8 cellular contexts compared by ENCODE assay signal in genomic region chr6:36546958-36547645, GRCh38. TPM values are rescaled to one million over a fixed set of nuclear protein-coding genes. Genes with fewer than 3 reads are reported as not detected.
DNase-seq lines count a peak whose midpoint lies in the region; ATAC-seq and TF ChIP-seq lines count a peak whose summit lies in the region.

STK38 (minus strand) TSS chr6:36547479; CDS start chr6:36540202, 7,277 bp downstream.

- H3K9me3 ChIP-seq in AG04450 (ENCODE audit: control insufficient read depth, insufficient read depth, low read length): no peaks in the 10 kb centered on the region; the same call in 1 of the 2 replicates

- CTCF ChIA-PET in AG04450 (lab: Charles Lee): no interaction called here

- peak within 1 kb of the TSS; percentile 77 for H3K27ac ChIP-seq in AG04450 (ENCODE audit: low read depth, low read length)

- DNase-seq in AG04450 (ENCODE audit: low read depth, low spot score) (peak; percentile 65), NCI-H446 (lab: John Stamatoyannopoulos, UW) (peak; percentile 83 to 93), iris pigment epithelial cell (ENCODE audit: low read depth) (peak; percentile 81)
- DNase-seq in activated CD4-positive, CD25-positive, alpha-beta regulatory T cell treated with anti-CD3 and anti-CD28 coated beads, Interleukin-2, amount 50 U/mL, for 16 hours (ENCODE audit: low read depth, low spot score): peak; percentile 84
- DNase-seq in central memory CD4-positive, alpha-beta T cell: peak; percentile 83
- peak; percentile 86 to 93 for DNase-seq in stimulated activated CD4-positive, alpha-beta T cell treated with anti-CD3 and anti-CD28 coated beads, Interleukin-12 subunit alpha, Interleukin-12 subunit beta, amount 100 ng/mL, for 24 hours (ENCODE audit: low read depth in 2 of 2)

- peak; percentile 68 for ATAC-seq in GM19025 (IDR thresholded peaks at IDR 0.05; ENCODE audit: low read depth, unreplicated experiment)
- ATAC-seq in HG03354 (IDR thresholded peaks at IDR 0.05; ENCODE audit: poor library complexity, severe bottlenecking, unreplicated experiment): peak; percentile 86

- POLR2A ChIA-PET in AG04450 (lab: Yijun Ruan, JAX): no interaction called here

- peak within 1 kb of the TSS; percentile 96 for H3K4me3 ChIP-seq in AG04450 (ENCODE audit: low read depth, low read length)

- H3K27me3 ChIP-seq in AG04450 (ENCODE audit: control insufficient read depth, insufficient read depth, low read length): peaks cover 3% of the 10 kb centered on the region

- TF ChIP-seq CTCF in AG04450 (IDR thresholded peaks at IDR 0.05; ENCODE audit: low read depth, low read length): no peak

RNA-seq across cellular contexts. Expression of gene STK38, which starts in this region (rescaled TPM):
- 27.1 and 34.9 TPM in 2 replicates for polyA plus RNA-seq in AG04450 (2011; rRNA removed)
- polyA minus RNA-seq in AG04450 (2011; rRNA and poly(A)+ RNA removed): 14.7 and 17.3 TPM in 2 replicates

Comparison
In these comparisons a context has a peak if more than half of its experiments do, and no peak if none do; other contexts are left out.
1. Peak in every context shown above with its lines: DNase-seq, ATAC-seq, H3K4me3 ChIP-seq and H3K27ac ChIP-seq.